Comparison of ENCODE assay signal across 8 cellular contexts in the genomic region with DNA sequence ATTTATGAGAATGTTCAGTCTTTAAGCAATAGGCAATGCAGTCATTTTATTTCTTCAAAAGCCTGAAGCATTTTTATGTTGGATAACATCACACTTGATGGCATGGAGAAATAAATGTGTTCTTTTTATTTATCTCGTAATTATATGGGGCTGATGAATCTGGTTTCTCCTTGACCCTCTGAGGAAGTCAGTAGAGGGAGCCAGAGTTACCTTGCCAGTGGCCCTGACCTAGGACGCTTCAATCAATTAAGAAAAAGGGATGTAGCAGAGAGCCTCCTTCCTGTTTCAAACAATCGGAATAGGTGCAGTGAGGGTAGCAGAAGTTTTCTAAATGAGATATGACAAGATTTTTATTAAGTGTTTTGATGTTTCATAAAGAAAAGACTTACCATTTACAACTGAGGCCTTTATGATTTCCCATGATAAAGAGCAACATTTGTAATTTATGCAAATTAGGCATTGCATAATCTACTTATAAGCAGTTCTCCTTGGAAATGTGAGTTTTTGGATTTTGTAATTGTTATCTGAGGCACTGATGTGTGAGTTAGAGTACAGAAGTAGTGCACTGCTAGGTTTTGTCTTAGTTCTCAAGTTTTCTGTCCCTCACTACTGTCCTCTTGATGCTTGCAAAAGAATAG.
DNase-seq lines count a peak whose midpoint lies in the region; ATAC-seq and TF ChIP-seq lines count a peak whose summit lies in the region.

No MANE protein-coding gene starts in this region.

- H3K27ac ChIP-seq in psoas muscle = no peak overlapping the region

- no peaks in the 10 kb centered on the region for H3K4me1 ChIP-seq in psoas muscle

- H3K27me3 Mint-ChIP-seq in T-helper 2 cell treated with Interferon-gamma antibody and Interleukin-4, amounts not matched to agents 5 μg/mL and 100 μg/mL, for 36 hours (ENCODE audit: low read depth) = no peaks in the 10 kb centered on the region

- H3K27ac Mint-ChIP-seq in T-helper 2 cell treated with Interferon-gamma antibody and Interleukin-4, amounts not matched to agents 5 μg/mL and 100 μg/mL, for 36 hours = no peak overlapping the region

- H3K36me3 Mint-ChIP-seq in T-helper 2 cell treated with Interferon-gamma antibody and Interleukin-4, amounts not matched to agents 5 μg/mL and 100 μg/mL, for 36 hours (ENCODE audit: low read depth) = no peaks in the 10 kb centered on the region

- H3K9me3 Mint-ChIP-seq in T-helper 2 cell treated with Interferon-gamma antibody and Interleukin-4, amounts not matched to agents 5 μg/mL and 100 μg/mL, for 36 hours = no peaks in the 10 kb centered on the region

- DNase-seq in AG09309 (ENCODE audit: low read depth) (no peak), NOMO-1 treated with dmso at 0.1 percent for 144 hours (lab: John Stamatoyannopoulos, UW; ENCODE audit: unreplicated experiment) (peak; percentile 64), epithelial cell of esophagus (ENCODE audit: low read depth) (peak; percentile 68), psoas muscle (no peak), middle frontal gyrus (ENCODE audit: extremely low spot score, low spot score) (no peak)
- no peak for DNase-seq in activated effector memory CD4-positive, alpha-beta T cell treated with anti-CD3 and anti-CD28 coated beads, Interleukin-2, amount 50 U/mL, for 16 hours
- DNase-seq in T-helper 2 cell treated with Interferon-gamma antibody and Interleukin-4, amounts not matched to agents 5 μg/mL and 100 μg/mL, for 36 hours (ENCODE audit: low spot score) = no peak

- no peak overlapping the region for H3K4me3 Mint-ChIP-seq in T-helper 2 cell treated with Interferon-gamma antibody and Interleukin-4, amounts not matched to agents 5 μg/mL and 100 μg/mL, for 36 hours

- H3K9me3 ChIP-seq in psoas muscle = no peaks in the 10 kb centered on the region

- intact Hi-C loops in psoas muscle (cut with DNase I) = loop anchor here in 1 of 2 donors (10.0 kb wide), 1 partner anchor 246 kb away; no protein-coding TSS in a partner anchor

- H3K36me3 ChIP-seq in psoas muscle (ENCODE audit: insufficient read depth in 1 of 2, low read depth in 1 of 2) = no peaks in the 10 kb centered on the region

- H3K27me3 ChIP-seq in psoas muscle (ENCODE audit: insufficient read depth in 3 of 3, low read length in 2 of 3) = no peaks in the 10 kb centered on the region

- TF ChIP-seq CTCF in AG09309 (IDR thresholded peaks at IDR 0.05; ENCODE audit: control insufficient read depth, insufficient read depth, low read depth, low read length, missing control alignments) (peak; percentile 60), epithelial cell of esophagus (IDR thresholded peaks at IDR 0.05; ENCODE audit: insufficient read depth, low read depth, low read length, missing control alignments) (peak; percentile 65), psoas muscle (IDR thresholded peaks at IDR 0.05) (peak; percentile 24)

- H3K4me1 Mint-ChIP-seq in T-helper 2 cell treated with Interferon-gamma antibody and Interleukin-4, amounts not matched to agents 5 μg/mL and 100 μg/mL, for 36 hours (ENCODE audit: low read depth) = peaks cover 28% of the 10 kb centered on the region

- ATAC-seq in GM19351 (IDR thresholded peaks at IDR 0.05; ENCODE audit: unreplicated experiment) (peak; percentile 54), psoas muscle (no peak)

- no peak overlapping the region for H3K4me3 ChIP-seq in AG09309 (ENCODE audit: control insufficient read depth, low read depth, low read length)
- no peak overlapping the region for H3K4me3 ChIP-seq in epithelial cell of esophagus (ENCODE audit: low read length)
- no peak overlapping the region for H3K4me3 ChIP-seq in psoas muscle

- WGBS in psoas muscle, 3 donors = 37 to 46% (median 40%) methylated on average over 3 of the region's 3 CpGs

Comparison
In these comparisons a context has a peak if more than half of its experiments do, and no peak if none do; other contexts are left out.
1. DNase-seq: peak in NOMO-1 treated with dmso at 0.1 percent for 144 hours (single experiment) and epithelial cell of esophagus (single experiment); none in AG09309 (single experiment), psoas muscle (0 of 2), middle frontal gyrus (single experiment), activated effector memory CD4-positive, alpha-beta T cell treated with anti-CD3 and anti-CD28 coated beads, Interleukin-2, amount 50 U/mL, for 16 hours (single experiment) and T-helper 2 cell treated with Interferon-gamma antibody and Interleukin-4, amounts not matched to agents 5 μg/mL and 100 μg/mL, for 36 hours (single experiment).
2. Peak in every context shown above with its lines, with median percentiles within 50 percentile points of each other: CTCF ChIP-seq.